In the genomic region with DNA sequence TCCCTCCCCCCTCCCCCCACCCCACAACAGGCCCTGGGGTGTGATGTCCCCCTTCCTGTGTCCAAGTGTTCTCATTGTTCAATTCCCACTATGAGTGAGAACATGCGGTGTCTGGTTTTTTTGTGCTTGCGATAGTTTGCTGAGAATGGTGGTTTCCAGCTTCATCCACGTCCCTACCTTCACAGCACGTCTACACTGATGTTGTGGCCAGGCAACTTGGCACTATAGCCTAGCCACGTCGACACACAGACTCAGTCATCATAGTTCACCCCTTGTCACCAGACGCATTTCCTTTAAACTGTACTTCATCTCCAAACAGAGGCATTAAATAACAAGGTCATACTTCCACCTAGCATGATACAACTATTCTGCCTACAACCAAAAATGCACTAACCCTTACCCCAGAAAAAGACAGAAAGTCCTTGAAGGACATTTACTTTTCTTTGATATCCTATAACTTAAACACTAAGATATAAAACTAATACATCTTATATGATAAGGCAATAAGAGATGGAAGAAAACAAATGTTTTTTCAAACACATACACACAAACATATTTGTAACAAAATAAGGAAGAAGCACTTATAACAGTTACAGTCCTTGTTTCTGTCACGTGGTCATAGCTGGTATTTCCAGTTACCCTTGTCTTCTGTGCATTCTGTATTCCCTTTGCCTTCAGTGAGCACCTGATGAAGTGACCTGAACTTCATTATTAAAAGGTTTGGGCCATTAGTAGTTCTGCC, we compare ENCODE assay signal across 1 cellular context.
TF ChIP-seq lines count a peak whose summit lies in the region.

No MANE protein-coding gene starts in this region.

TF ChIP-seq in IMR-90, 13 proteins besides CTCF, POLR2A, EP300 and RAD21:
- TF ChIP-seq BHLHE40 (IDR thresholded peaks at IDR 0.05; ENCODE audit: low read depth, low read length) (no peak), RCOR1 (IDR thresholded peaks at IDR 0.05; ENCODE audit: insufficient replicate concordance, low read length) (no peak), CEBPB (IDR thresholded peaks at IDR 0.05; ENCODE audit: low read depth, low read length) (no peak), SMC3 (IDR thresholded peaks at IDR 0.05; ENCODE audit: low read depth, low read length) (no peak), MAZ (IDR thresholded peaks at IDR 0.05; ENCODE audit: borderline replicate concordance, low read depth, low read length) (no peak), RFX5 (IDR thresholded peaks at IDR 0.05; ENCODE audit: low read depth, low read length) (no peak), FOS (IDR thresholded peaks at IDR 0.05; ENCODE audit: low read depth, low read length) (no peak), MXI1 (IDR thresholded peaks at IDR 0.05; ENCODE audit: borderline replicate concordance, low read depth, low read length) (no peak), CHD1 (IDR thresholded peaks at IDR 0.05; ENCODE audit: low read depth, low read length) (no peak), NFE2L2 (IDR thresholded peaks at IDR 0.05; ENCODE audit: low read depth, low read length) (no peak), MAFK (IDR thresholded peaks at IDR 0.05; ENCODE audit: low read depth, low read length) (no peak)
- TF ChIP-seq, protein P1, sequence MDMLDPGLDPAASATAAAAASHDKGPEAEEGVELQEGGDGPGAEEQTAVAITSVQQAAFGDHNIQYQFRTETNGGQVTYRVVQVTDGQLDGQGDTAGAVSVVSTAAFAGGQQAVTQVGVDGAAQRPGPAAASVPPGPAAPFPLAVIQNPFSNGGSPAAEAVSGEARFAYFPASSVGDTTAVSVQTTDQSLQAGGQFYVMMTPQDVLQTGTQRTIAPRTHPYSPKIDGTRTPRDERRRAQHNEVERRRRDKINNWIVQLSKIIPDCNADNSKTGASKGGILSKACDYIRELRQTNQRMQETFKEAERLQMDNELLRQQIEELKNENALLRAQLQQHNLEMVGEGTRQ (IDR thresholded peaks at IDR 0.05; ENCODE audit: low read depth, low read length) = no peak
- TF ChIP-seq, protein P2, sequence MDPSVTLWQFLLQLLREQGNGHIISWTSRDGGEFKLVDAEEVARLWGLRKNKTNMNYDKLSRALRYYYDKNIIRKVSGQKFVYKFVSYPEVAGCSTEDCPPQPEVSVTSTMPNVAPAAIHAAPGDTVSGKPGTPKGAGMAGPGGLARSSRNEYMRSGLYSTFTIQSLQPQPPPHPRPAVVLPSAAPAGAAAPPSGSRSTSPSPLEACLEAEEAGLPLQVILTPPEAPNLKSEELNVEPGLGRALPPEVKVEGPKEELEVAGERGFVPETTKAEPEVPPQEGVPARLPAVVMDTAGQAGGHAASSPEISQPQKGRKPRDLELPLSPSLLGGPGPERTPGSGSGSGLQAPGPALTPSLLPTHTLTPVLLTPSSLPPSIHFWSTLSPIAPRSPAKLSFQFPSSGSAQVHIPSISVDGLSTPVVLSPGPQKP (IDR thresholded peaks at IDR 0.05; ENCODE audit: borderline replicate concordance, low read depth, low read length) = no peak
